Comparison of ENCODE assay signal across 24 cellular contexts in genomic region chr19:38861368-38861767, GRCh38.
"Had no signal": no experiment of that assay in that cellular context is flagged by ENCODE, and none has a peak within 500 bp of the region (broad histone marks: within the 10 kb centered on the region; RNA-seq: fewer than 3 reads in every experiment).

No MANE protein-coding gene starts in this region.

- DNase-seq: activated CD4-positive, alpha-beta T cell treated with anti-CD3 and anti-CD28 coated beads for 48 hours; activated CD4-positive, alpha-beta T cell treated with anti-CD3 and anti-CD28 coated beads, Interleukin-2, amount 50 U/mL, for 4 hours; activated CD4-positive, CD25-positive, alpha-beta regulatory T cell treated with anti-CD3 and anti-CD28 coated beads, Interleukin-2, amount 50 U/mL, for 72 hours; activated CD8-positive, alpha-beta memory T cell treated with anti-CD3 and anti-CD28 coated beads, Interleukin-2, amount 10 ng/mL, durations not matched to agents 7 days and 5 days; activated effector memory CD4-positive, alpha-beta T cell treated with Interleukin-2 at 50 U/mL for 16 hours; activated naive CD4-positive, alpha-beta T cell; activated T-cell treated with anti-CD3 and anti-CD28 coated beads, Interleukin-2, amount 50 U/mL, for 24 hours; aorta; central memory CD4-positive, alpha-beta T cell; KBM-7; NCI-H1048; NCI-H1417; NCI-H1930; NCI-H2171; NCI-H226; NCI-H510A treated with DMSO at 0.1 percent for 48 hours; NCI-H69; NK-92 treated with Interleukin-12 subunit alpha and Interleukin-12 subunit beta, amount 100 ng/mL, for 24 hours; T-helper 1 cell had no signal

- H3K4me3 Mint-ChIP-seq: activated CD8-positive, alpha-beta memory T cell treated with anti-CD3 and anti-CD28 coated beads, Interleukin-2, amount 10 ng/mL, durations not matched to agents 7 days and 5 days; activated naive CD4-positive, alpha-beta T cell treated with anti-CD3 and anti-CD28 coated beads, Interleukin-2, amount 50 U/mL, for 24 hours; activated T-cell treated with anti-CD3 and anti-CD28 coated beads, Interleukin-2, amount 50 U/mL, for 24 hours; activated T-helper 1 cell treated with anti-CD3 and anti-CD28 coated beads, Interleukin-12 subunit alpha, Interleukin-12 subunit beta, Interleukin-2, Interleukin-4 antibody, amounts not matched to agents 30 ng/mL and 10 ng/mL and 1 ng/mL, durations not matched to agents 14 hours and 24 hours and 36 hours had no signal

- H3K27me3 Mint-ChIP-seq: activated CD8-positive, alpha-beta memory T cell treated with anti-CD3 and anti-CD28 coated beads, Interleukin-2, amount 10 ng/mL, durations not matched to agents 7 days and 5 days; activated naive CD4-positive, alpha-beta T cell treated with anti-CD3 and anti-CD28 coated beads, Interleukin-2, amount 50 U/mL, for 24 hours; activated T-cell treated with anti-CD3 and anti-CD28 coated beads, Interleukin-2, amount 50 U/mL, for 24 hours had no signal

- H3K9me3 Mint-ChIP-seq: activated naive CD4-positive, alpha-beta T cell treated with anti-CD3 and anti-CD28 coated beads, Interleukin-2, amount 50 U/mL, for 24 hours; activated T-helper 1 cell treated with anti-CD3 and anti-CD28 coated beads, Interleukin-12 subunit alpha, Interleukin-12 subunit beta, Interleukin-2, Interleukin-4 antibody, amounts not matched to agents 30 ng/mL and 10 ng/mL and 1 ng/mL, durations not matched to agents 14 hours and 24 hours and 36 hours had no signal

- FAIRE-seq: bronchial epithelial cell had no signal

- H3K27ac Mint-ChIP-seq: activated CD8-positive, alpha-beta memory T cell treated with anti-CD3 and anti-CD28 coated beads, Interleukin-2, amount 10 ng/mL, durations not matched to agents 7 days and 5 days; activated naive CD4-positive, alpha-beta T cell treated with anti-CD3 and anti-CD28 coated beads, Interleukin-2, amount 50 U/mL, for 24 hours; activated T-cell treated with anti-CD3 and anti-CD28 coated beads, Interleukin-2, amount 50 U/mL, for 24 hours; activated T-helper 1 cell treated with anti-CD3 and anti-CD28 coated beads, Interleukin-12 subunit alpha, Interleukin-12 subunit beta, Interleukin-2, Interleukin-4 antibody, amounts not matched to agents 30 ng/mL and 10 ng/mL and 1 ng/mL, durations not matched to agents 14 hours and 24 hours and 36 hours had no signal

- ATAC-seq: activated CD8-positive, alpha-beta memory T cell treated with anti-CD3 and anti-CD28 coated beads, Interleukin-2, amount 10 ng/mL, durations not matched to agents 7 days and 5 days had no signal

- H3K4me3 ChIP-seq: Peyer's patch, SK-N-MC had no signal

- H3K36me3 Mint-ChIP-seq: activated naive CD4-positive, alpha-beta T cell treated with anti-CD3 and anti-CD28 coated beads, Interleukin-2, amount 50 U/mL, for 24 hours had no signal

- H3K27me3 ChIP-seq: Peyer's patch had no signal

- H3K36me3 ChIP-seq: Peyer's patch had no signal

- H3K9me3 ChIP-seq: Peyer's patch had no signal
